Comparison of ENCODE assay signal across 29 cellular contexts in the genomic region with DNA sequence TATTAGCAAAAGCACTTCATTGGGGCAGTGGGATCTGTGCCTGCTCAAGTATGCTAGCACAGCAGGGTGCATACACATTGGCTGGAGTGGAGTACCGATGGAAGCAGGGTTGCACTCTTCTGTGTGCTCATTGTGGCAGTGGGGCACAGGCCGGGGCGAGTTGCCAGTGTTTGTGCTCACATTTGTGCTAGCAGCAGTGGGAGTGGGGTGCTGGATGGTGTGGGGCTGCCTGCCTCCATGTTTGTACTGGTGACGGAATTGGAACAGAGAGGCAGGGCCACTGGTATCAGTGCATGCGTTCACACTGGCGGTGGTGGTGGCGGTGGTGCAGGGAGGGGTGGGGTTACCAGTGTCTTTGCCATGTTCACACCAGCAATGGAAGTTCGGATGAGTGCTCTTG.
"Had no signal": no experiment of that assay in that cellular context is flagged by ENCODE, and none has a peak within 500 bp of the region (broad histone marks: within the 10 kb centered on the region; RNA-seq: fewer than 3 reads in every experiment).

No MANE protein-coding gene starts in this region.

- H3K36me3 ChIP-seq: breast epithelium, WERI-Rb-1 had no signal

- DNase-seq: activated CD4-positive, alpha-beta memory T cell treated with anti-CD3 and anti-CD28 coated beads, Interleukin-2, amount 10 ng/mL, durations not matched to agents 7 days and 5 days; activated CD4-positive, alpha-beta T cell treated with anti-CD3 and anti-CD28 coated beads for 1 hour; activated CD4-positive, alpha-beta T cell treated with anti-CD3 and anti-CD28 coated beads for 48 hours; activated CD4-positive, CD25-positive, alpha-beta regulatory T cell; activated CD8-positive, alpha-beta memory T cell treated with anti-CD3 and anti-CD28 coated beads for 24 hours; activated CD8-positive, alpha-beta memory T cell treated with anti-CD3 and anti-CD28 coated beads, Interleukin-2, amount 10 ng/mL, durations not matched to agents 7 days and 5 days; activated CD8-positive, alpha-beta memory T cell treated with anti-CD3 and anti-CD28 coated beads, Interleukin-2, amount 50 U/mL, for 48 hours; activated effector memory CD4-positive, alpha-beta T cell treated with Interleukin-2 at 50 U/mL for 16 hours; activated naive CD4-positive, alpha-beta T cell treated with anti-CD3 and anti-CD28 coated beads, Interleukin-2, amount 50 U/mL, for 16 hours; activated naive CD8-positive, alpha-beta T cell treated with anti-CD3 and anti-CD28 coated beads for 36 hours; activated T-cell treated with anti-CD3 and anti-CD28 coated beads, Interleukin-2, amount 50 U/mL, for 48 hours; amniotic stem cell; IMR-90; NCI-H1105; NCI-H1436; NCI-H1694; NCI-H1930; NCI-H2081 treated with DMSO at 0.1 percent for 48 hours; NCI-H226; NCI-H446 treated with DMSO at 0.1 percent for 48 hours; NCI-H524; SW 1271; T-helper 2 cell; T-helper 9 cell; WERI-Rb-1 had no signal

- H3K27me3 ChIP-seq: body of pancreas, breast epithelium had no signal

- H3K4me3 Mint-ChIP-seq: activated CD4-positive, alpha-beta memory T cell treated with anti-CD3 and anti-CD28 coated beads, Interleukin-2, amount 10 ng/mL, durations not matched to agents 7 days and 5 days; activated CD8-positive, alpha-beta memory T cell treated with anti-CD3 and anti-CD28 coated beads, Interleukin-2, amount 10 ng/mL, durations not matched to agents 7 days and 5 days; activated naive CD8-positive, alpha-beta T cell treated with anti-CD3 and anti-CD28 coated beads for 36 hours had no signal

- H3K36me3 Mint-ChIP-seq: activated CD8-positive, alpha-beta memory T cell treated with anti-CD3 and anti-CD28 coated beads, Interleukin-2, amount 10 ng/mL, durations not matched to agents 7 days and 5 days; activated naive CD8-positive, alpha-beta T cell treated with anti-CD3 and anti-CD28 coated beads for 36 hours had no signal

- H3K4me3 ChIP-seq: body of pancreas, breast epithelium, K562 had no signal

- H3K27ac Mint-ChIP-seq: activated CD4-positive, alpha-beta memory T cell treated with anti-CD3 and anti-CD28 coated beads, Interleukin-2, amount 10 ng/mL, durations not matched to agents 7 days and 5 days; activated CD8-positive, alpha-beta memory T cell treated with anti-CD3 and anti-CD28 coated beads, Interleukin-2, amount 10 ng/mL, durations not matched to agents 7 days and 5 days; activated naive CD8-positive, alpha-beta T cell treated with anti-CD3 and anti-CD28 coated beads for 36 hours had no signal

- H3K9me3 ChIP-seq: body of pancreas had no signal

- H3K9me3 Mint-ChIP-seq: activated CD4-positive, alpha-beta memory T cell treated with anti-CD3 and anti-CD28 coated beads, Interleukin-2, amount 10 ng/mL, durations not matched to agents 7 days and 5 days; activated naive CD8-positive, alpha-beta T cell treated with anti-CD3 and anti-CD28 coated beads for 36 hours had no signal

- ATAC-seq: activated CD8-positive, alpha-beta memory T cell treated with anti-CD3 and anti-CD28 coated beads, Interleukin-2, amount 10 ng/mL, durations not matched to agents 7 days and 5 days; body of pancreas; K562; Panc1 had no signal

- H3K27ac ChIP-seq: body of pancreas, breast epithelium, WERI-Rb-1 had no signal

- H3K4me1 Mint-ChIP-seq: activated CD4-positive, alpha-beta memory T cell treated with anti-CD3 and anti-CD28 coated beads, Interleukin-2, amount 10 ng/mL, durations not matched to agents 7 days and 5 days; activated CD8-positive, alpha-beta memory T cell treated with anti-CD3 and anti-CD28 coated beads, Interleukin-2, amount 10 ng/mL, durations not matched to agents 7 days and 5 days; activated naive CD8-positive, alpha-beta T cell treated with anti-CD3 and anti-CD28 coated beads for 36 hours had no signal

- H3K27me3 Mint-ChIP-seq: activated CD8-positive, alpha-beta memory T cell treated with anti-CD3 and anti-CD28 coated beads, Interleukin-2, amount 10 ng/mL, durations not matched to agents 7 days and 5 days had no signal

- H3K4me1 ChIP-seq: body of pancreas, breast epithelium had no signal
